In genomic region chr14:42664185-42664584, GRCh38 we compare ENCODE assay signal across 31 cellular contexts.
"Had no signal": no experiment of that assay in that cellular context is flagged by ENCODE, and none has a peak within 500 bp of the region (broad histone marks: within the 10 kb centered on the region; RNA-seq: fewer than 3 reads in every experiment).

No MANE protein-coding gene starts in this region.

- H3K9me3 ChIP-seq: ascending aorta, breast epithelium had no signal

- H3K27me3 ChIP-seq: ascending aorta, breast epithelium, cardiac muscle cell, dorsolateral prefrontal cortex had no signal

- H3K4me1 Mint-ChIP-seq: activated CD4-positive, alpha-beta T cell treated with anti-CD3 and anti-CD28 coated beads for 36 hours; activated CD4-positive, alpha-beta T cell treated with anti-CD3 and anti-CD28 coated beads, Interleukin-2, amount 10 ng/mL, durations not matched to agents 24 days and 14 days; activated naive CD4-positive, alpha-beta T cell treated with anti-CD3 and anti-CD28 coated beads, Interleukin-2, amount 10 ng/mL, durations not matched to agents 7 days and 5 days; activated naive CD8-positive, alpha-beta T cell treated with anti-CD3 and anti-CD28 coated beads, Interleukin-2, amount 10 ng/mL, durations not matched to agents 7 days and 5 days; T-helper 17 cell had no signal

- ATAC-seq: activated CD4-positive, alpha-beta T cell treated with anti-CD3 and anti-CD28 coated beads for 36 hours; activated naive CD4-positive, alpha-beta T cell treated with anti-CD3 and anti-CD28 coated beads, Interleukin-2, amount 50 U/mL, for 72 hours; activated T-cell treated with anti-CD3 and anti-CD28 coated beads, Interleukin-2, amount 50 U/mL, for 72 hours; esophagus mucosa; T-helper 17 cell had no signal

- H3K4me3 ChIP-seq: ascending aorta, breast epithelium, cardiac muscle cell, coronary artery, dorsolateral prefrontal cortex had no signal

- H3K4me1 ChIP-seq: ascending aorta, breast epithelium had no signal

- H3K36me3 Mint-ChIP-seq: activated CD4-positive, alpha-beta memory T cell treated with anti-CD3 and anti-CD28 coated beads for 36 hours; activated naive CD4-positive, alpha-beta T cell treated with anti-CD3 and anti-CD28 coated beads, Interleukin-2, amount 10 ng/mL, durations not matched to agents 7 days and 5 days; activated naive CD4-positive, alpha-beta T cell treated with anti-CD3 and anti-CD28 coated beads, Interleukin-2, amount 50 U/mL, for 72 hours; activated naive CD8-positive, alpha-beta T cell treated with anti-CD3 and anti-CD28 coated beads, Interleukin-2, amount 10 ng/mL, durations not matched to agents 7 days and 5 days; brain had no signal

- H3K27ac Mint-ChIP-seq: activated CD4-positive, alpha-beta memory T cell treated with anti-CD3 and anti-CD28 coated beads for 36 hours; activated CD4-positive, alpha-beta T cell treated with anti-CD3 and anti-CD28 coated beads for 36 hours; activated CD4-positive, alpha-beta T cell treated with anti-CD3 and anti-CD28 coated beads, Interleukin-2, amount 10 ng/mL, durations not matched to agents 24 days and 14 days; activated naive CD4-positive, alpha-beta T cell treated with anti-CD3 and anti-CD28 coated beads, Interleukin-2, amount 10 ng/mL, durations not matched to agents 7 days and 5 days; activated naive CD4-positive, alpha-beta T cell treated with anti-CD3 and anti-CD28 coated beads, Interleukin-2, amount 50 U/mL, for 72 hours; activated naive CD8-positive, alpha-beta T cell treated with anti-CD3 and anti-CD28 coated beads, Interleukin-2, amount 10 ng/mL, durations not matched to agents 7 days and 5 days; activated T-cell treated with anti-CD3 and anti-CD28 coated beads, Interleukin-2, amount 50 U/mL, for 24 hours; activated T-cell treated with anti-CD3 and anti-CD28 coated beads, Interleukin-2, amount 50 U/mL, for 72 hours; brain; dendritic cell treated with granulocyte-macrophage colony-stimulating factor and Interleukin-4, amounts not matched to agents 40 ng/mL and 50 ng/mL, for 4 days; endodermal cell; T-helper 17 cell; T-helper 2 cell treated with Interferon-gamma antibody and Interleukin-4, amounts not matched to agents 5 μg/mL and 100 μg/mL, for 36 hours had no signal

- H3K27me3 Mint-ChIP-seq: activated CD4-positive, alpha-beta memory T cell treated with anti-CD3 and anti-CD28 coated beads for 36 hours; activated CD4-positive, alpha-beta T cell treated with anti-CD3 and anti-CD28 coated beads for 36 hours; activated CD4-positive, alpha-beta T cell treated with anti-CD3 and anti-CD28 coated beads, Interleukin-2, amount 10 ng/mL, durations not matched to agents 24 days and 14 days; activated naive CD4-positive, alpha-beta T cell treated with anti-CD3 and anti-CD28 coated beads, Interleukin-2, amount 10 ng/mL, durations not matched to agents 7 days and 5 days; activated naive CD8-positive, alpha-beta T cell treated with anti-CD3 and anti-CD28 coated beads, Interleukin-2, amount 10 ng/mL, durations not matched to agents 7 days and 5 days; activated T-cell treated with anti-CD3 and anti-CD28 coated beads, Interleukin-2, amount 50 U/mL, for 24 hours; dendritic cell treated with granulocyte-macrophage colony-stimulating factor and Interleukin-4, amounts not matched to agents 40 ng/mL and 50 ng/mL, for 4 days; T-helper 17 cell had no signal

- H3K27ac ChIP-seq: ascending aorta, breast epithelium, cardiac muscle cell, coronary artery, dorsolateral prefrontal cortex, WERI-Rb-1 had no signal

- DNase-seq: activated CD4-positive, alpha-beta memory T cell treated with anti-CD3 and anti-CD28 coated beads for 36 hours; activated CD4-positive, alpha-beta T cell treated with anti-CD3 and anti-CD28 coated beads for 36 hours; activated CD4-positive, alpha-beta T cell treated with anti-CD3 and anti-CD28 coated beads, Interleukin-2, amount 10 ng/mL, durations not matched to agents 24 days and 14 days; activated CD4-positive, CD25-positive, alpha-beta regulatory T cell; activated CD4-positive, CD25-positive, alpha-beta regulatory T cell treated with anti-CD3 and anti-CD28 coated beads, Interleukin-2, amount 50 U/mL, for 72 hours; activated CD8-positive, alpha-beta memory T cell treated with anti-CD3 and anti-CD28 coated beads, Interleukin-2, amount 50 U/mL, for 48 hours; activated gamma-delta T cell; activated naive CD4-positive, alpha-beta T cell; activated naive CD4-positive, alpha-beta T cell treated with anti-CD3 and anti-CD28 coated beads, Interleukin-2, amount 10 ng/mL, durations not matched to agents 7 days and 5 days; activated naive CD8-positive, alpha-beta T cell treated with anti-CD3 and anti-CD28 coated beads, Interleukin-2, amount 10 ng/mL, durations not matched to agents 7 days and 5 days; activated T-cell treated with anti-CD3 and anti-CD28 coated beads for 4 hours; activated T-cell treated with anti-CD3 and anti-CD28 coated beads, Interleukin-2, amount 50 U/mL, for 24 hours; activated T-cell treated with anti-CD3 and anti-CD28 coated beads, Interleukin-2, amount 50 U/mL, for 72 hours; central memory CD4-positive, alpha-beta T cell; dorsolateral prefrontal cortex; effector memory CD4-positive, alpha-beta T cell; endodermal cell; foreskin fibroblast; head of caudate nucleus; T-helper 17 cell; T1000; WERI-Rb-1 had no signal

- H3K36me3 ChIP-seq: ascending aorta, breast epithelium, cardiac muscle cell, WERI-Rb-1 had no signal

- H3K4me3 Mint-ChIP-seq: activated CD4-positive, alpha-beta memory T cell treated with anti-CD3 and anti-CD28 coated beads for 36 hours; activated CD4-positive, alpha-beta T cell treated with anti-CD3 and anti-CD28 coated beads for 36 hours; activated CD4-positive, alpha-beta T cell treated with anti-CD3 and anti-CD28 coated beads, Interleukin-2, amount 10 ng/mL, durations not matched to agents 24 days and 14 days; activated naive CD4-positive, alpha-beta T cell treated with anti-CD3 and anti-CD28 coated beads, Interleukin-2, amount 10 ng/mL, durations not matched to agents 7 days and 5 days; activated naive CD8-positive, alpha-beta T cell treated with anti-CD3 and anti-CD28 coated beads, Interleukin-2, amount 10 ng/mL, durations not matched to agents 7 days and 5 days; activated T-cell treated with anti-CD3 and anti-CD28 coated beads, Interleukin-2, amount 50 U/mL, for 24 hours; activated T-cell treated with anti-CD3 and anti-CD28 coated beads, Interleukin-2, amount 50 U/mL, for 72 hours; brain; dendritic cell treated with granulocyte-macrophage colony-stimulating factor and Interleukin-4, amounts not matched to agents 40 ng/mL and 50 ng/mL, for 4 days; endodermal cell; T-helper 17 cell; T-helper 2 cell treated with Interferon-gamma antibody and Interleukin-4, amounts not matched to agents 5 μg/mL and 100 μg/mL, for 36 hours had no signal
